ENCODE assay signal across 9 cellular contexts in genomic region chr11:134412508-134413333, GRCh38. TPM values are rescaled to one million over a fixed set of nuclear protein-coding genes. Genes with fewer than 3 reads are reported as not detected.
A peak's percentile ranks its signal among the peaks of the same experiment; 100 is the strongest.
DNase-seq lines count a peak whose midpoint lies in the region; ATAC-seq, FAIRE-seq and TF ChIP-seq lines count a peak whose summit lies in the region.
"Had no signal": no experiment of that assay in that cellular context is flagged by ENCODE, and none has a peak within 500 bp of the region (broad histone marks: within the 10 kb centered on the region; RNA-seq: fewer than 3 reads in every experiment).

No MANE protein-coding gene starts in this region.

- ATAC-seq in HG03342 (IDR thresholded peaks at IDR 0.05; ENCODE audit: unreplicated experiment), result no peak

- no peak overlapping the region for H2AFZ ChIP-seq in H9 (ENCODE audit: low read length)

- no peak overlapping the region for H3K27ac ChIP-seq in H9 (ENCODE audit: insufficient read length, low read depth, low read length)
- no peak overlapping the region for H3K27ac ChIP-seq in esophagus muscularis mucosa (replicated peaks in 1 of 4)

- peak; percentile 60 for DNase-seq in H9
- DNase-seq in T-helper 2 cell treated with Interferon-gamma antibody and Interleukin-4, amounts not matched to agents 5 μg/mL and 100 μg/mL, for 36 hours (ENCODE audit: low spot score), result peak; percentile 24
- DNase-seq in esophagus muscularis mucosa (ENCODE audit: extremely low spot score), result no peak
- DNase-seq in osteocyte (ENCODE audit: extremely low spot score, unreplicated experiment), result no peak
- no peak for DNase-seq in GM19239 (ENCODE audit: insufficient read length, low spot score)
- DNase-seq in islet precursor cell, result no peak
- no peak for DNase-seq in NCI-H2081 treated with DMSO at 0.1 percent for 48 hours (lab: John Stamatoyannopoulos, UW)

- H4K91ac ChIP-seq in H9 (ENCODE audit: insufficient read length, low read depth, low read length), result no peak overlapping the region

- H3K27me3 ChIP-seq in H9 (ENCODE audit: insufficient read depth, low read length) (no peaks in the 10 kb centered on the region), esophagus muscularis mucosa (peaks cover 0 to 90% (median 24%) of the 10 kb centered on the region in 4 donors)

- H3K4me3 Mint-ChIP-seq in H9, result peak overlapping the region; percentile 75 to 87
- H3K4me3 Mint-ChIP-seq in T-helper 2 cell treated with Interferon-gamma antibody and Interleukin-4, amounts not matched to agents 5 μg/mL and 100 μg/mL, for 36 hours, result peak overlapping the region; percentile 59
- peak overlapping the region; percentile 55 for H3K4me3 Mint-ChIP-seq in osteocyte (ENCODE audit: unreplicated experiment)
- H3K4me3 Mint-ChIP-seq: dendritic cell treated with granulocyte-macrophage colony-stimulating factor and Interleukin-4, amounts not matched to agents 40 ng/mL and 50 ng/mL, for 4 days had no signal

- FAIRE-seq in GM19239 (lab: Jason Lieb, UNC), result no peak

- H4K5ac ChIP-seq in H9 (ENCODE audit: insufficient read length, low read depth, low read length), result no peak overlapping the region

- no peak overlapping the region for H2BK20ac ChIP-seq in H9 (ENCODE audit: low read depth, low read length, poor library complexity, severe bottlenecking)

- no peak overlapping the region for H4K8ac ChIP-seq in H9 (replicated peaks; ENCODE audit: insufficient read length, low read depth, low read length)

- no peak overlapping the region for H2BK15ac ChIP-seq in H9 (ENCODE audit: low read depth, low read length)

- intact Hi-C loops in esophagus muscularis mucosa (cut with DNase I), result no loop called here

- H2BK5ac ChIP-seq in H9 (ENCODE audit: insufficient read length, low read length), result no peak overlapping the region

- H3K23me2 ChIP-seq in H9 (ENCODE audit: insufficient read length, low read depth, low read length, poor library complexity, severe bottlenecking), result peaks cover 22% of the 10 kb centered on the region

- no peak for TF ChIP-seq CTCF in H9 (conservative IDR thresholded peaks at IDR 0.05)
- TF ChIP-seq CTCF in esophagus muscularis mucosa (IDR thresholded peaks at IDR 0.05), result no peak
- TF ChIP-seq CTCF in osteocyte (IDR thresholded peaks at IDR 0.05), result no peak

- H3T11ph ChIP-seq in H9 (ENCODE audit: low read length), result no peak overlapping the region

- H3K4ac ChIP-seq in H9 (ENCODE audit: low read depth, low read length), result no peak overlapping the region

- no peaks in the 10 kb centered on the region; a peak in 1 of 5 replicates for H3K9me3 Mint-ChIP-seq in H9
- H3K9me3 Mint-ChIP-seq in T-helper 2 cell treated with Interferon-gamma antibody and Interleukin-4, amounts not matched to agents 5 μg/mL and 100 μg/mL, for 36 hours, result no peaks in the 10 kb centered on the region
- H3K9me3 Mint-ChIP-seq in osteocyte (ENCODE audit: unreplicated experiment), result no peaks in the 10 kb centered on the region
- H3K9me3 Mint-ChIP-seq: dendritic cell treated with granulocyte-macrophage colony-stimulating factor and Interleukin-4, amounts not matched to agents 40 ng/mL and 50 ng/mL, for 4 days had no signal

- peak overlapping the region; percentile 49 to 60 (median 53) for H3K4me3 ChIP-seq in esophagus muscularis mucosa

- H4K20me1 ChIP-seq in H9 (ENCODE audit: control insufficient read depth, insufficient read depth, insufficient read length), result peaks cover 4% of the 10 kb centered on the region

- no peaks in the 10 kb centered on the region for H3K79me1 ChIP-seq in H9 (ENCODE audit: insufficient read depth, low read depth, low read length, poor library complexity, severe bottlenecking)

- peak overlapping the region; percentile 75 for H3K4me2 ChIP-seq in H9 (ENCODE audit: insufficient read depth, insufficient read length, low read length)

- no peak overlapping the region for H2BK120ac ChIP-seq in H9 (ENCODE audit: low read depth, low read length, poor library complexity, severe bottlenecking)

- no peak overlapping the region for H3K9ac ChIP-seq in H9 (ENCODE audit: extremely low read depth, insufficient read length, low read length)

- H3K4me1 ChIP-seq in H9 (ENCODE audit: insufficient read depth, low read length), result peaks cover 18% of the 10 kb centered on the region; the same call in 1 of the 2 replicates
- H3K4me1 ChIP-seq in esophagus muscularis mucosa, result peaks cover 11 to 32% (median 22%) of the 10 kb centered on the region in 4 donors

- H3K4me1 Mint-ChIP-seq in H9, result peaks cover 48% of the 10 kb centered on the region in 2 experiments
- peaks cover 7% of the 10 kb centered on the region for H3K4me1 Mint-ChIP-seq in T-helper 2 cell treated with Interferon-gamma antibody and Interleukin-4, amounts not matched to agents 5 μg/mL and 100 μg/mL, for 36 hours (ENCODE audit: low read depth)
- H3K4me1 Mint-ChIP-seq in osteocyte (ENCODE audit: unreplicated experiment), result peaks cover 6% of the 10 kb centered on the region

- H3K36me3 ChIP-seq in esophagus muscularis mucosa, result no peaks in the 10 kb centered on the region

- no peak overlapping the region; the same call in 1 of the 2 replicates for H3K14ac ChIP-seq in H9 (ENCODE audit: insufficient read depth, low read length)

- H3K9me3 ChIP-seq in H9 (ENCODE audit: control insufficient read depth, low read depth, low read length) (no peaks in the 10 kb centered on the region), esophagus muscularis mucosa (no peaks in the 10 kb centered on the region)

- no peak overlapping the region for H3K56ac ChIP-seq in H9 (ENCODE audit: insufficient read length, low read depth, low read length)

- no peak for TF ChIP-seq POLR2A in esophagus muscularis mucosa (IDR thresholded peaks at IDR 0.05; ENCODE audit: low read depth)

- no peak overlapping the region for H3K18ac ChIP-seq in H9 (ENCODE audit: insufficient read length, low read depth, low read length)

- peaks cover 39% of the 10 kb centered on the region for H3K27me3 Mint-ChIP-seq in H9 (ENCODE audit: low read depth)
- H3K27me3 Mint-ChIP-seq in T-helper 2 cell treated with Interferon-gamma antibody and Interleukin-4, amounts not matched to agents 5 μg/mL and 100 μg/mL, for 36 hours (ENCODE audit: low read depth), result peaks cover 64% of the 10 kb centered on the region
- peaks cover 54% of the 10 kb centered on the region for H3K27me3 Mint-ChIP-seq in osteocyte (ENCODE audit: unreplicated experiment)

- H2BK12ac ChIP-seq in H9 (ENCODE audit: insufficient read length, low read depth, low read length), result no peak overlapping the region

- H2AK5ac ChIP-seq in H9 (ENCODE audit: insufficient read length, low read length), result no peak overlapping the region

- WGBS in H9 (ENCODE audit: extremely low coverage, insufficient read length, low lambda C conversion rate), result no CpG with 5 or more reads among the region's 64 CpGs
- 11% methylated on average over 12 of the region's 64 CpGs for WGBS in esophagus muscularis mucosa

- H3K23ac ChIP-seq in H9 (ENCODE audit: insufficient read length, low read depth, low read length), result no peak overlapping the region

- 0 out of 7 replicates have a peak overlapping the region, but pooled peaks of 1 of the 3 experiments have one; percentile 39 for H3K27ac Mint-ChIP-seq in H9
- no peak overlapping the region for H3K27ac Mint-ChIP-seq in T-helper 2 cell treated with Interferon-gamma antibody and Interleukin-4, amounts not matched to agents 5 μg/mL and 100 μg/mL, for 36 hours
- no peak overlapping the region for H3K27ac Mint-ChIP-seq in osteocyte (ENCODE audit: unreplicated experiment)
- H3K27ac Mint-ChIP-seq: dendritic cell treated with granulocyte-macrophage colony-stimulating factor and Interleukin-4, amounts not matched to agents 40 ng/mL and 50 ng/mL, for 4 days had no signal

- H3K36me3 Mint-ChIP-seq in H9 (ENCODE audit: insufficient read depth in 1 of 3, low read depth in 3 of 3) (peaks cover 0 to 8% (median 3%) of the 10 kb centered on the region in 3 experiments; a peak in 4 of 7 replicates), osteocyte (ENCODE audit: unreplicated experiment) (no peaks in the 10 kb centered on the region)
- H3K36me3 Mint-ChIP-seq in T-helper 2 cell treated with Interferon-gamma antibody and Interleukin-4, amounts not matched to agents 5 μg/mL and 100 μg/mL, for 36 hours (ENCODE audit: low read depth), result no peaks in the 10 kb centered on the region

- TF ChIP-seq EP300 in esophagus muscularis mucosa (IDR thresholded peaks at IDR 0.05), result no peak

- no peaks in the 10 kb centered on the region; the same call in 1 of the 2 replicates for H3K79me2 ChIP-seq in H9 (ENCODE audit: insufficient read depth, low read length)

RNA-seq across cellular contexts. Expression of gene B3GAT1, which starts 0.7 kb away (rescaled TPM):
- total RNA-seq in H9 (2021) (29.3 and 34.3 TPM in 2 replicates), esophagus muscularis mucosa (under 1 TPM; 0.13 to 0.66 (median 0.35) TPM), osteocyte (1.6 and 2.4 TPM in 2 replicates)

Comparison
In these comparisons a context has a peak if more than half of its experiments do, and no peak if none do; other contexts are left out.
1. DNase-seq: peak in H9 (single experiment) and T-helper 2 cell treated with Interferon-gamma antibody and Interleukin-4, amounts not matched to agents 5 μg/mL and 100 μg/mL, for 36 hours (single experiment); none in esophagus muscularis mucosa (single experiment), osteocyte (single experiment), GM19239 (single experiment), islet precursor cell (single experiment) and NCI-H2081 treated with DMSO at 0.1 percent for 48 hours (single experiment).
2. Peak in every context shown above with its lines, with median percentiles within 50 percentile points of each other: H3K4me3 Mint-ChIP-seq.